In genomic region chr20:51412333-51412761, GRCh38 we compare ENCODE assay signal across 10 cellular contexts.
A peak's percentile ranks its signal among the peaks of the same experiment; 100 is the strongest.
DNase-seq lines count a peak whose midpoint lies in the region; ATAC-seq and TF ChIP-seq lines count a peak whose summit lies in the region.
"Had no signal": no experiment of that assay in that cellular context is flagged by ENCODE, and none has a peak within 500 bp of the region (broad histone marks: within the 10 kb centered on the region; RNA-seq: fewer than 3 reads in every experiment).

No MANE protein-coding gene starts in this region.

- peaks cover 44% of the 10 kb centered on the region for H3K36me3 Mint-ChIP-seq in T-cell

- TF ChIP-seq CTCF in GM20000 (IDR thresholded peaks at IDR 0.05; ENCODE audit: extremely low read depth, missing control alignments) = no peak

- H3K4me1 Mint-ChIP-seq in T-cell = peaks cover 30 to 85% (median 68%) of the 10 kb centered on the region in 3 donors

- no peak overlapping the region for H3K4me3 Mint-ChIP-seq in T-cell

- peaks cover 0 to 4% (median 0%) of the 10 kb centered on the region in 3 donors for H3K9me3 Mint-ChIP-seq in T-cell

- no peaks in the 10 kb centered on the region for H3K27me3 Mint-ChIP-seq in T-cell
- H3K27me3 Mint-ChIP-seq: naive thymus-derived CD8-positive, alpha-beta T cell had no signal

- H3K27ac Mint-ChIP-seq in T-cell = peak overlapping the region; percentile 82 to 85

- ATAC-seq in T-cell (replicated peaks in 1 of 4) (no peak), Right ventricle myocardium superior (ENCODE audit: poor library complexity) (peak; percentile 81), GM19023 (IDR thresholded peaks at IDR 0.05; ENCODE audit: unreplicated experiment) (no peak)
- ATAC-seq: naive thymus-derived CD8-positive, alpha-beta T cell had no signal

- POLR2A ChIA-PET in T-cell (lab: Charles Lee) = no interaction called here

- intact Hi-C loops in Right ventricle myocardium superior (cut with DNase I) = no loop called here

- DNase-seq in EH (ENCODE audit: low read depth) = peak; percentile 61
- DNase-seq in T-cell = no peak
- DNase-seq in Right ventricle myocardium superior = peak; percentile 65
- peak; percentile 18 for DNase-seq in renal cortical epithelial cell (ENCODE audit: low read depth)
- DNase-seq in GM20000 (ENCODE audit: low spot score) = no peak
- no peak for DNase-seq in SHP77 treated with DMSO at 0.1 percent for 48 hours (lab: John Stamatoyannopoulos, UW)
- no peak for DNase-seq in central memory CD4-positive, alpha-beta T cell
- DNase-seq: activated T-cell treated with anti-CD3 and anti-CD28 coated beads, Interleukin-2, amount 50 U/mL, for 72 hours; naive thymus-derived CD8-positive, alpha-beta T cell had no signal

- CTCF ChIA-PET in T-cell (lab: Charles Lee) = no interaction called here

Comparison
In these comparisons a context has a peak if more than half of its experiments do, and no peak if none do; other contexts are left out.
1. DNase-seq: peak in EH (single experiment), Right ventricle myocardium superior (single experiment) and renal cortical epithelial cell (single experiment); none in T-cell (0 of 34), GM20000 (single experiment), SHP77 treated with DMSO at 0.1 percent for 48 hours (single experiment) and central memory CD4-positive, alpha-beta T cell (single experiment).